15 cellular contexts compared by ENCODE assay signal in genomic region chr14:35741345-35742031, GRCh38.
DNase-seq lines count a peak whose midpoint lies in the region; ATAC-seq lines count a peak whose summit lies in the region.
"Had no signal": no experiment of that assay in that cellular context is flagged by ENCODE, and none has a peak within 500 bp of the region (broad histone marks: within the 10 kb centered on the region; RNA-seq: fewer than 3 reads in every experiment).

No MANE protein-coding gene starts in this region.

- peak overlapping the region in 1 of 2 donors; percentile 16 for H3K4me3 Mint-ChIP-seq in activated T-cell treated with anti-CD3 and anti-CD28 coated beads, Interleukin-2, amount 50 U/mL, for 72 hours
- no peak overlapping the region for H3K4me3 Mint-ChIP-seq in T-helper 17 cell
- no peak overlapping the region for H3K4me3 Mint-ChIP-seq in activated T-helper 2 cell treated with anti-CD3 and anti-CD28 coated beads, Interferon-gamma antibody, Interleukin-2, Interleukin-4, amounts not matched to agents 10 μg/mL and 5 μg/mL and 100 μg/mL, durations not matched to agents 14 hours and 24 hours and 36 hours (ENCODE audit: low read depth)
- no peak overlapping the region for H3K4me3 Mint-ChIP-seq in stimulated activated effector memory CD8-positive, alpha-beta T cell treated with anti-CD3 and anti-CD28 coated beads, Interleukin-12 subunit alpha, Interleukin-12 subunit beta, amount 100 ng/mL, for 72 hours
- H3K4me3 Mint-ChIP-seq: CD4-positive, alpha-beta T cell had no signal

- no peaks in the 10 kb centered on the region for H3K27me3 Mint-ChIP-seq in activated T-cell treated with anti-CD3 and anti-CD28 coated beads, Interleukin-2, amount 50 U/mL, for 72 hours (ENCODE audit: low read depth)
- H3K27me3 Mint-ChIP-seq in T-helper 17 cell, result no peaks in the 10 kb centered on the region
- H3K27me3 Mint-ChIP-seq in activated T-helper 2 cell treated with anti-CD3 and anti-CD28 coated beads, Interferon-gamma antibody, Interleukin-2, Interleukin-4, amounts not matched to agents 10 μg/mL and 5 μg/mL and 100 μg/mL, durations not matched to agents 14 hours and 24 hours and 36 hours (ENCODE audit: low read depth), result peaks cover 3% of the 10 kb centered on the region
- H3K27me3 Mint-ChIP-seq: CD4-positive, alpha-beta T cell had no signal

- H3K27ac Mint-ChIP-seq in activated T-cell treated with anti-CD3 and anti-CD28 coated beads, Interleukin-2, amount 50 U/mL, for 72 hours, result no peak overlapping the region
- H3K27ac Mint-ChIP-seq in T-helper 17 cell, result peak overlapping the region; percentile 34
- H3K27ac Mint-ChIP-seq in activated T-helper 2 cell treated with anti-CD3 and anti-CD28 coated beads, Interferon-gamma antibody, Interleukin-2, Interleukin-4, amounts not matched to agents 10 μg/mL and 5 μg/mL and 100 μg/mL, durations not matched to agents 14 hours and 24 hours and 36 hours, result peak overlapping the region; percentile 54
- H3K27ac Mint-ChIP-seq in stimulated activated effector memory CD8-positive, alpha-beta T cell treated with anti-CD3 and anti-CD28 coated beads, Interleukin-12 subunit alpha, Interleukin-12 subunit beta, amount 100 ng/mL, for 72 hours, result no peak overlapping the region
- H3K27ac Mint-ChIP-seq: CD4-positive, alpha-beta T cell had no signal

- H3K36me3 Mint-ChIP-seq in activated T-cell treated with anti-CD3 and anti-CD28 coated beads, Interleukin-2, amount 50 U/mL, for 72 hours (ENCODE audit: insufficient read depth in 2 of 2), result peaks cover 0 to 3% of the 10 kb centered on the region in 2 donors
- peaks cover 6% of the 10 kb centered on the region for H3K36me3 Mint-ChIP-seq in T-helper 17 cell (ENCODE audit: low read depth)
- H3K36me3 Mint-ChIP-seq in activated T-helper 2 cell treated with anti-CD3 and anti-CD28 coated beads, Interferon-gamma antibody, Interleukin-2, Interleukin-4, amounts not matched to agents 10 μg/mL and 5 μg/mL and 100 μg/mL, durations not matched to agents 14 hours and 24 hours and 36 hours (ENCODE audit: low read depth), result peaks cover 34% of the 10 kb centered on the region
- peaks cover 66% of the 10 kb centered on the region for H3K36me3 Mint-ChIP-seq in stimulated activated effector memory CD8-positive, alpha-beta T cell treated with anti-CD3 and anti-CD28 coated beads, Interleukin-12 subunit alpha, Interleukin-12 subunit beta, amount 100 ng/mL, for 72 hours

- no peaks in the 10 kb centered on the region for H3K9me3 ChIP-seq in T-helper 17 cell (ENCODE audit: control insufficient read depth, low read length, poor library complexity, severe bottlenecking)

- H3K9me3 Mint-ChIP-seq in activated T-cell treated with anti-CD3 and anti-CD28 coated beads, Interleukin-2, amount 50 U/mL, for 72 hours, result no peaks in the 10 kb centered on the region
- H3K9me3 Mint-ChIP-seq in activated T-helper 2 cell treated with anti-CD3 and anti-CD28 coated beads, Interferon-gamma antibody, Interleukin-2, Interleukin-4, amounts not matched to agents 10 μg/mL and 5 μg/mL and 100 μg/mL, durations not matched to agents 14 hours and 24 hours and 36 hours, result no peaks in the 10 kb centered on the region
- H3K9me3 Mint-ChIP-seq in stimulated activated effector memory CD8-positive, alpha-beta T cell treated with anti-CD3 and anti-CD28 coated beads, Interleukin-12 subunit alpha, Interleukin-12 subunit beta, amount 100 ng/mL, for 72 hours, result no peaks in the 10 kb centered on the region
- H3K9me3 Mint-ChIP-seq: CD4-positive, alpha-beta T cell had no signal

- peak; percentile 23 to 43 for ATAC-seq in activated T-cell treated with anti-CD3 and anti-CD28 coated beads, Interleukin-2, amount 50 U/mL, for 72 hours (replicated peaks in 1 of 2)
- no peak for ATAC-seq in T-helper 17 cell
- ATAC-seq in stimulated activated effector memory CD8-positive, alpha-beta T cell treated with anti-CD3 and anti-CD28 coated beads, Interleukin-12 subunit alpha, Interleukin-12 subunit beta, amount 100 ng/mL, for 72 hours, result peak; percentile 58

- DNase-seq in activated T-cell treated with anti-CD3 and anti-CD28 coated beads, Interleukin-2, amount 50 U/mL, for 72 hours, result no peak
- no peak for DNase-seq in activated T-cell treated with anti-CD3 and anti-CD28 coated beads, Interleukin-2, amount 50 U/mL, for 48 hours
- DNase-seq in T-helper 17 cell (no peak), germinal center (ENCODE audit: low spot score) (no peak)
- no peak for DNase-seq in activated T-helper 2 cell treated with anti-CD3 and anti-CD28 coated beads, Interferon-gamma antibody, Interleukin-2, Interleukin-4, amounts not matched to agents 10 μg/mL and 5 μg/mL and 100 μg/mL, durations not matched to agents 14 hours and 24 hours and 36 hours (ENCODE audit: low spot score)
- DNase-seq in stimulated activated effector memory CD8-positive, alpha-beta T cell treated with anti-CD3 and anti-CD28 coated beads, Interleukin-12 subunit alpha, Interleukin-12 subunit beta, amount 100 ng/mL, for 72 hours (ENCODE audit: low spot score in 2 of 2), result no peak
- no peak for DNase-seq in stimulated activated CD4-positive, alpha-beta T cell treated with anti-CD3 and anti-CD28 coated beads, Interleukin-4, amount 100 ng/mL, for 4 hours
- DNase-seq: ACHN; Calu3; CD4-positive, alpha-beta T cell; DMS79; GM23248; NCI-H1048; NCI-H2227 treated with DMSO at 0.1 percent for 48 hours; NCI-H524 treated with DMSO at 0.1 percent for 48 hours had no signal

- intact Hi-C loops in activated T-helper 2 cell treated with anti-CD3 and anti-CD28 coated beads, Interferon-gamma antibody, Interleukin-2, Interleukin-4, amounts not matched to agents 10 μg/mL and 5 μg/mL and 100 μg/mL, durations not matched to agents 14 hours and 24 hours and 36 hours (cut with micrococcal nuclease), result loop anchor here (2.0 to 5.0 kb wide), 3 partner anchors 53 to 324 kb away; partner anchors contain the start of gene RALGAPA1

- peaks cover 21% of the 10 kb centered on the region for H3K4me1 Mint-ChIP-seq in activated T-cell treated with anti-CD3 and anti-CD28 coated beads, Interleukin-2, amount 50 U/mL, for 72 hours (ENCODE audit: low read depth)
- H3K4me1 Mint-ChIP-seq in T-helper 17 cell, result peaks cover 9% of the 10 kb centered on the region
- H3K4me1 Mint-ChIP-seq in activated T-helper 2 cell treated with anti-CD3 and anti-CD28 coated beads, Interferon-gamma antibody, Interleukin-2, Interleukin-4, amounts not matched to agents 10 μg/mL and 5 μg/mL and 100 μg/mL, durations not matched to agents 14 hours and 24 hours and 36 hours (ENCODE audit: low read depth), result peaks cover 22% of the 10 kb centered on the region
- H3K4me1 Mint-ChIP-seq in stimulated activated effector memory CD8-positive, alpha-beta T cell treated with anti-CD3 and anti-CD28 coated beads, Interleukin-12 subunit alpha, Interleukin-12 subunit beta, amount 100 ng/mL, for 72 hours, result peaks cover 11% of the 10 kb centered on the region

Comparison
In these comparisons a context has a peak if more than half of its experiments do, and no peak if none do; other contexts are left out.
1. H3K27ac Mint-ChIP-seq: peak in T-helper 17 cell (single experiment) and activated T-helper 2 cell treated with anti-CD3 and anti-CD28 coated beads, Interferon-gamma antibody, Interleukin-2, Interleukin-4, amounts not matched to agents 10 μg/mL and 5 μg/mL and 100 μg/mL, durations not matched to agents 14 hours and 24 hours and 36 hours (single experiment); none in activated T-cell treated with anti-CD3 and anti-CD28 coated beads, Interleukin-2, amount 50 U/mL, for 72 hours (single experiment) and stimulated activated effector memory CD8-positive, alpha-beta T cell treated with anti-CD3 and anti-CD28 coated beads, Interleukin-12 subunit alpha, Interleukin-12 subunit beta, amount 100 ng/mL, for 72 hours (single experiment).